7 cellular contexts compared by ENCODE assay signal in genomic region chr1:229199892-229200291, GRCh38.
DNase-seq lines count a peak whose midpoint lies in the region; ATAC-seq and TF ChIP-seq lines count a peak whose summit lies in the region.

No MANE protein-coding gene starts in this region.

- DNase-seq in HT-29 (ENCODE audit: low spot score), result peak; percentile 63
- DNase-seq in sciatic nerve (ENCODE audit: low spot score), result no peak
- DNase-seq in iPS-NIHi7 (ENCODE audit: extremely low spot score), result no peak
- no peak for DNase-seq in uterus
- no peak for DNase-seq in NCI-H82 treated with DMSO at 0.1 percent for 48 hours (lab: John Stamatoyannopoulos, UW; ENCODE audit: unreplicated experiment)

- no peak for TF ChIP-seq POLR2A in uterus (IDR thresholded peaks at IDR 0.05)

- H3K9me3 ChIP-seq in duodenal mucosa (ENCODE audit: control insufficient read depth in 1 of 2, low read length in 2 of 2) (no peaks in the 10 kb centered on the region), uterus (no peaks in the 10 kb centered on the region)

- intact Hi-C loops in sciatic nerve (cut with DNase I) (no loop called here), uterus (cut with DNase I; ENCODE audit: low total_unique reads) (no loop called here)

- H3K27me3 ChIP-seq in duodenal mucosa (ENCODE audit: control insufficient read depth in 1 of 2, insufficient read depth in 2 of 2, low read length in 2 of 2) (no peaks in the 10 kb centered on the region), uterus (no peaks in the 10 kb centered on the region)

- ATAC-seq in GM19455 (IDR thresholded peaks at IDR 0.05; ENCODE audit: unreplicated experiment) (peak; percentile 93), sciatic nerve (peak; percentile 72)

- H3K27ac ChIP-seq in duodenal mucosa (ENCODE audit: low read depth, low read length) (no peak overlapping the region), uterus (no peak overlapping the region)

- peak overlapping the region in 1 of 2 donors; percentile 47 for H3K9ac ChIP-seq in duodenal mucosa (ENCODE audit: low read depth in 1 of 2, low read length in 2 of 2)

- H3K4me1 ChIP-seq in duodenal mucosa (ENCODE audit: control insufficient read depth in 1 of 2, insufficient read depth in 2 of 2, low read length in 2 of 2), result peaks cover 7 to 9% of the 10 kb centered on the region in 2 donors
- H3K4me1 ChIP-seq in uterus, result peaks cover 5 to 12% of the 10 kb centered on the region in 2 donors

- TF ChIP-seq CTCF in uterus (IDR thresholded peaks at IDR 0.05), result no peak

- H3K4me3 ChIP-seq in duodenal mucosa (ENCODE audit: low read depth in 1 of 2, low read length in 2 of 2) (peak overlapping the region; percentile 20 to 55), uterus (no peak overlapping the region)

- H3K36me3 ChIP-seq in duodenal mucosa (ENCODE audit: control insufficient read depth in 1 of 2, insufficient read depth in 2 of 2, low read length in 2 of 2) (no peaks in the 10 kb centered on the region), uterus (no peaks in the 10 kb centered on the region)

Comparison
In these comparisons a context has a peak if more than half of its experiments do, and no peak if none do; other contexts are left out.
1. H3K4me3 ChIP-seq: peak in duodenal mucosa (2 of 2); none in uterus (0 of 2).